In genomic region chr5:53019320-53019719, GRCh38 we compare ENCODE assay signal across 13 cellular contexts. TPM values are rescaled to one million over a fixed set of nuclear protein-coding genes. Genes with fewer than 3 reads are reported as not detected.
DNase-seq lines count a peak whose midpoint lies in the region; FAIRE-seq lines count a peak whose summit lies in the region.
"Had no signal": no experiment of that assay in that cellular context is flagged by ENCODE, and none has a peak within 500 bp of the region (broad histone marks: within the 10 kb centered on the region; RNA-seq: fewer than 3 reads in every experiment).

No MANE protein-coding gene starts in this region.

- CTCF ChIA-PET in activated naive CD4-positive, alpha-beta T cell treated with anti-CD3 and anti-CD28 coated beads for 36 hours (lab: Charles Lee): no interaction called here

- peaks cover 83% of the 10 kb centered on the region for H3K79me2 ChIP-seq in GM23248 (ENCODE audit: insufficient read depth)

- no peak overlapping the region for H2AFZ ChIP-seq in GM23248

- H3K4me1 Mint-ChIP-seq in activated naive CD4-positive, alpha-beta T cell treated with anti-CD3 and anti-CD28 coated beads for 36 hours (ENCODE audit: low read depth): peaks cover 11% of the 10 kb centered on the region

- in situ Hi-C loops in GM23248 (cut with MboI): no loop called here

- H3K36me3 ChIP-seq in GM23248 (ENCODE audit: low read depth) (no peaks in the 10 kb centered on the region), SJCRH30 (no peaks in the 10 kb centered on the region), small intestine (ENCODE audit: control insufficient read depth in 2 of 2, insufficient read depth in 2 of 2, low read length in 2 of 2) (no peaks in the 10 kb centered on the region)

- peak overlapping the region; percentile 7 for H3K4me2 ChIP-seq in GM23248 (ENCODE audit: unreplicated experiment)

- H3K27me3 ChIP-seq in GM23248 (replicated peaks; ENCODE audit: insufficient read depth) (no peaks in the 10 kb centered on the region), SJCRH30 (no peaks in the 10 kb centered on the region), small intestine (ENCODE audit: control insufficient read depth in 2 of 2, insufficient read depth in 2 of 2, low read length in 2 of 2) (no peaks in the 10 kb centered on the region)

- H3F3A ChIP-seq in GM23248 (ENCODE audit: insufficient read depth): peaks cover 58% of the 10 kb centered on the region

- H3K4me3 Mint-ChIP-seq in activated naive CD4-positive, alpha-beta T cell treated with anti-CD3 and anti-CD28 coated beads for 36 hours: no peak overlapping the region

- peaks cover under 1% of the 10 kb centered on the region for H3K9me3 Mint-ChIP-seq in activated naive CD4-positive, alpha-beta T cell treated with anti-CD3 and anti-CD28 coated beads for 36 hours

- peak overlapping the region; percentile 73 for H3K27ac ChIP-seq in GM23248
- H3K27ac ChIP-seq in SJCRH30: no peak overlapping the region
- H3K27ac ChIP-seq in epithelial cell of prostate: peak overlapping the region; percentile 95
- H3K27ac ChIP-seq in small intestine (ENCODE audit: low read depth in 1 of 2, low read length in 1 of 2): no peak overlapping the region

- intact Hi-C loops in activated naive CD4-positive, alpha-beta T cell treated with anti-CD3 and anti-CD28 coated beads for 36 hours (cut with micrococcal nuclease): no loop called here

- peaks cover 45% of the 10 kb centered on the region for H3K4me1 ChIP-seq in GM23248 (ENCODE audit: insufficient read depth)
- H3K4me1 ChIP-seq in SJCRH30: no peaks in the 10 kb centered on the region
- peaks cover under 1 to 2% of the 10 kb centered on the region in 2 donors for H3K4me1 ChIP-seq in small intestine (ENCODE audit: control insufficient read depth in 2 of 2, insufficient read depth in 1 of 2, low read depth in 1 of 2, low read length in 1 of 2)

- H3K4me3 ChIP-seq in GM23248 (no peak overlapping the region), SJCRH30 (no peak overlapping the region), small intestine (ENCODE audit: low read depth in 1 of 2, low read length in 2 of 2) (no peak overlapping the region)

- H3K27me3 Mint-ChIP-seq in activated naive CD4-positive, alpha-beta T cell treated with anti-CD3 and anti-CD28 coated beads for 36 hours (ENCODE audit: low read depth): no peaks in the 10 kb centered on the region

- no peaks in the 10 kb centered on the region for H4K20me1 ChIP-seq in GM23248 (ENCODE audit: insufficient read depth)

- FAIRE-seq in small intestine (lab: Jason Lieb, UNC): no peak

- H3K9ac ChIP-seq in GM23248: no peak overlapping the region

- H3K9me3 ChIP-seq in GM23248 (ENCODE audit: low read depth) (no peaks in the 10 kb centered on the region), SJCRH30 (replicated peaks) (no peaks in the 10 kb centered on the region), small intestine (ENCODE audit: control insufficient read depth, low read depth) (no peaks in the 10 kb centered on the region)

- H3K9me2 ChIP-seq in GM23248 (ENCODE audit: insufficient read depth): no peaks in the 10 kb centered on the region; the same call in 1 of the 2 replicates

- H3K27ac Mint-ChIP-seq in activated naive CD4-positive, alpha-beta T cell treated with anti-CD3 and anti-CD28 coated beads for 36 hours: no peak overlapping the region

- 2 to 3% methylated on average over 4 of the region's 4 CpGs for WGBS in GM23248 (ENCODE audit: low coverage in 1 of 2, low lambda C conversion rate in 2 of 2, missing lambda C conversion rate in 2 of 2), 2 experiments
- 69 to 85% (median 84%) methylated on average over 4 of the region's 4 CpGs for WGBS in small intestine, 3 donors

- DNase-seq in GM23248 (peak; percentile 94), SJCRH30 (peak; percentile 28 to 29), epithelial cell of prostate (ENCODE audit: low read depth, low spot score) (peak; percentile 73), small intestine (peak; percentile 58), Kasumi-1 (lab: John Stamatoyannopoulos, UW) (no peak)
- DNase-seq in activated naive CD4-positive, alpha-beta T cell treated with anti-CD3 and anti-CD28 coated beads for 36 hours: no peak
- no peak for DNase-seq in activated CD4-positive, CD25-positive, alpha-beta regulatory T cell (lab: John Stamatoyannopoulos, UW)
- DNase-seq: activated effector memory CD4-positive, alpha-beta T cell treated with anti-CD3 and anti-CD28 coated beads, Interleukin-2, amount 50 U/mL, for 16 hours; DMS153; NCI-H1048; NCI-H69; stimulated activated CD4-positive, alpha-beta T cell treated with anti-CD3 and anti-CD28 coated beads, Interleukin-2, amount 100 ng/mL, for 48 hours; stimulated activated naive CD8-positive, alpha-beta T cell treated with anti-CD3 and anti-CD28 coated beads, Interleukin-15, Interleukin-2, amounts not matched to agents 100 U/mL and 50 U/mL, for 24 hours had no signal

- H3K36me3 Mint-ChIP-seq in activated naive CD4-positive, alpha-beta T cell treated with anti-CD3 and anti-CD28 coated beads for 36 hours (ENCODE audit: low read depth): no peaks in the 10 kb centered on the region

RNA-seq across cellular contexts. Expression of gene ITGA2, which starts 30.2 kb away (rescaled TPM):
- 21.5 and 24.3 TPM in 2 replicates for total RNA-seq in GM23248 (2014; rRNA removed; shearing (Covaris generic))
- 10.3 and 10.4 TPM in 2 replicates for polyA plus RNA-seq in GM23248 (2016; fragmentation: Nextera tagmentation; extraction: Ambion mirVana)
- 0.15 and 0.26 TPM in 2 replicates for total RNA-seq in SJCRH30 (2014; rRNA removed; shearing (Covaris generic))
- 1 to 10 TPM; 1.8 to 9.8 (median 1.9) TPM for polyA plus RNA-seq in small intestine
- 1 to 10 TPM; 2.0 to 2.1 TPM for total RNA-seq in activated naive CD4-positive, alpha-beta T cell treated with anti-CD3 and anti-CD28 coated beads for 36 hours

Comparison
In these comparisons a context has a peak if more than half of its experiments do, and no peak if none do; other contexts are left out.
1. DNase-seq: peak in GM23248 (single experiment), SJCRH30 (2 of 2), epithelial cell of prostate (single experiment) and small intestine (single experiment); none in Kasumi-1 (0 of 2), activated naive CD4-positive, alpha-beta T cell treated with anti-CD3 and anti-CD28 coated beads for 36 hours (single experiment) and activated CD4-positive, CD25-positive, alpha-beta regulatory T cell (0 of 4).
2. H3K27ac ChIP-seq: peak in GM23248 (single experiment) and epithelial cell of prostate (single experiment); none in SJCRH30 (single experiment) and small intestine (0 of 2).